6 cellular contexts compared by ENCODE assay signal in genomic region chr1:45523516-45523915, GRCh38. TPM values are rescaled to one million over a fixed set of nuclear protein-coding genes. Genes with fewer than 3 reads are reported as not detected.
DNase-seq lines count a peak whose midpoint lies in the region; ATAC-seq, FAIRE-seq and TF ChIP-seq lines count a peak whose summit lies in the region.
"Not testable (repeated sequence)": the region's sequence is repeated elsewhere in the genome, so short reads cannot be mapped to it uniquely, and the experiment has no call there.

No MANE protein-coding gene starts in this region.

- H3K4me1 ChIP-seq in PC-3 (ENCODE audit: insufficient read depth, low read length), result peaks cover 44% of the 10 kb centered on the region
- H3K4me1 ChIP-seq in GM12878 (ENCODE audit: control insufficient read depth, insufficient read depth, low read length); mesendoderm (ENCODE audit: control insufficient read depth, low read depth, low read length): not testable (repeated sequence)

- DNase-seq in GM12891 (ENCODE audit: insufficient read length, low spot score); PC-3; activated T-cell treated with anti-CD3 and anti-CD28 coated beads, Interleukin-2, amount 50 U/mL, for 4 hours; GM12878 (ENCODE audit: low read depth, low spot score); mesendoderm; stimulated activated naive CD8-positive, alpha-beta T cell treated with anti-CD3 and anti-CD28 coated beads, Interleukin-15, Interleukin-2, amounts not matched to agents 100 U/mL and 50 U/mL, for 24 hours: not testable (repeated sequence)

- not testable (repeated sequence) for H3K9me3 ChIP-seq in PC-3 (ENCODE audit: low read length); GM12878 (replicated peaks; ENCODE audit: control insufficient read depth, insufficient read depth, low read length)

- BruUV-seq in PC-3 (replicated peaks; lab: Mats Ljungman, UMichigan); GM12878 (replicated peaks; lab: Mats Ljungman, UMichigan): not testable (repeated sequence)

- not testable (repeated sequence) for TF ChIP-seq POLR2A in GM12891 (IDR thresholded peaks at IDR 0.05; ENCODE audit: low read depth, low read length); GM12878 (IDR thresholded peaks at IDR 0.05; ENCODE audit: low read depth, low read length)

- H2BK5ac ChIP-seq in mesendoderm (ENCODE audit: low read length), result not testable (repeated sequence)

- peak overlapping the region; percentile 50 for H2BK120ac ChIP-seq in mesendoderm (ENCODE audit: low read depth, low read length)

- not testable (repeated sequence) for H3K9me2 ChIP-seq in PC-3 (replicated peaks; ENCODE audit: low read length)

- H3K79me1 ChIP-seq in mesendoderm (ENCODE audit: low read length), result not testable (repeated sequence)

- H3K27me3 ChIP-seq in PC-3 (ENCODE audit: low read length); GM12878 (replicated peaks in 1 of 2; ENCODE audit: control insufficient read depth in 2 of 2, insufficient read depth in 2 of 2, low read length in 1 of 2); mesendoderm (ENCODE audit: insufficient read depth, low read length, poor library complexity): not testable (repeated sequence)

- H3K36me3 Mint-ChIP-seq in activated T-cell treated with anti-CD3 and anti-CD28 coated beads, Interleukin-2, amount 50 U/mL, for 4 hours (ENCODE audit: insufficient read depth), result not testable (repeated sequence)

- RAD21 ChIA-PET in GM12878 (lab: Charles Lee; ENCODE audit: unreplicated experiment), result interaction anchor here (0.9 kb wide), 1 partner anchor 22 kb away, joined by 3 read pairs; no protein-coding TSS in a partner anchor

- POLR2A ChIA-PET in PC-3 (lab: Charles Lee; ENCODE audit: unreplicated experiment) (interaction anchor here (0.6 kb wide), 1 partner anchor 570 kb away, joined by 3 read pairs; no protein-coding TSS in a partner anchor), GM12878 (lab: Charles Lee) (interaction anchor here (0.6 to 9.5 kb wide), 6 partner anchors 11 to 802 kb away, joined by 3 to 118 read pairs (median 4); partner anchors contain the start of gene AKR1A1)

- not testable (repeated sequence) for H2AK5ac ChIP-seq in mesendoderm (ENCODE audit: low read length)

- peak overlapping the region; percentile 93 for H3K4me2 ChIP-seq in PC-3 (ENCODE audit: low read length)
- not testable (repeated sequence) for H3K4me2 ChIP-seq in GM12878 (ENCODE audit: control insufficient read depth, insufficient read depth); mesendoderm (ENCODE audit: low read length)

- H3K4me1 Mint-ChIP-seq in activated T-cell treated with anti-CD3 and anti-CD28 coated beads, Interleukin-2, amount 50 U/mL, for 4 hours (ENCODE audit: low read depth), result peaks cover 35% of the 10 kb centered on the region

- H2AFZ ChIP-seq in PC-3 (ENCODE audit: low read length) (peak overlapping the region; percentile 70; the same call in 1 of the 2 replicates), GM12878 (ENCODE audit: control insufficient read depth, low read depth, low read length) (0 out of 2 replicates have a peak overlapping the region, but pooled peaks have one; percentile 4)

- not testable (repeated sequence) for ATAC-seq in PC-3, GM12878
- peak; percentile 1 to 8 for ATAC-seq in activated T-cell treated with anti-CD3 and anti-CD28 coated beads, Interleukin-2, amount 50 U/mL, for 4 hours
- peak; percentile 55 for ATAC-seq in stimulated activated naive CD8-positive, alpha-beta T cell treated with anti-CD3 and anti-CD28 coated beads, Interleukin-15, Interleukin-2, amounts not matched to agents 100 U/mL and 50 U/mL, for 24 hours

- not testable (repeated sequence) for H3K23ac ChIP-seq in mesendoderm (ENCODE audit: low read length)

- in situ Hi-C loops in GM12878 (cut with MboI), result not testable (repeated sequence)

- H3K9ac ChIP-seq in PC-3 (ENCODE audit: low read length); GM12878 (ENCODE audit: control insufficient read depth, insufficient read depth, low read length); mesendoderm (ENCODE audit: low read length): not testable (repeated sequence)

- 50% methylated on average over 2 of the region's 2 CpGs for WGBS in GM12878 (ENCODE audit: insufficient coverage, insufficient replicate concordance, low lambda C conversion rate, missing lambda C conversion rate)
- 100% methylated on average over 1 of the region's 2 CpGs for WGBS in mesendoderm (ENCODE audit: extremely low coverage, insufficient coverage, low lambda C conversion rate)

- H3K18ac ChIP-seq in mesendoderm (ENCODE audit: low read length), result not testable (repeated sequence)

- TF ChIP-seq CTCF in PC-3 (conservative IDR thresholded peaks at IDR 0.05; ENCODE audit: low read depth, low read length); GM12878 (IDR thresholded peaks at IDR 0.05 in 2 of 3, conservative IDR thresholded peaks at IDR 0.05 in 1 of 3; ENCODE audit: control insufficient read depth in 2 of 3, extremely low read depth in 1 of 3, insufficient read depth in 1 of 3, low read depth in 3 of 3, low read length in 3 of 3): not testable (repeated sequence)

- intact Hi-C loops in PC-3 (cut with micrococcal nuclease), result not testable (repeated sequence)
- intact Hi-C loops in GM12878 (cut with micrococcal nuclease; ENCODE audit: unreplicated experiment), result loop anchor here (2.0 kb wide), 1 partner anchor 21 kb away; no protein-coding TSS in a partner anchor

- H2BK15ac ChIP-seq in mesendoderm (replicated peaks; ENCODE audit: low read depth), result not testable (repeated sequence)

- not testable (repeated sequence) for H3K27me3 Mint-ChIP-seq in activated T-cell treated with anti-CD3 and anti-CD28 coated beads, Interleukin-2, amount 50 U/mL, for 4 hours (ENCODE audit: low read depth)

- peak overlapping the region; percentile 98 for H3K27ac ChIP-seq in PC-3 (ENCODE audit: low read length)
- H3K27ac ChIP-seq in GM12878 (ENCODE audit: control insufficient read depth, insufficient read depth); mesendoderm (ENCODE audit: low read depth, low read length): not testable (repeated sequence)

- CTCF ChIA-PET in PC-3 (lab: Charles Lee), result not testable (repeated sequence)
- CTCF ChIA-PET in GM12878 (lab: Yijun Ruan, JAX), result interaction anchor here (1.2 to 3.5 kb wide), 4 partner anchors 11 to 40 kb away, joined by 3 to 17 read pairs (median 10); no protein-coding TSS in a partner anchor

- H3K4me3 ChIP-seq in PC-3 (ENCODE audit: low read length); GM12878; mesendoderm (ENCODE audit: low read length): not testable (repeated sequence)

- H3F3A ChIP-seq in PC-3 (ENCODE audit: low read length, unreplicated experiment), result not testable (repeated sequence)

- H3K4me3 Mint-ChIP-seq in activated T-cell treated with anti-CD3 and anti-CD28 coated beads, Interleukin-2, amount 50 U/mL, for 4 hours, result not testable (repeated sequence)

- SMC1A ChIA-PET in GM12878 (lab: Charles Lee; ENCODE audit: uncharacterized antibody, unreplicated experiment), result interaction anchor here (1.4 to 3.3 kb wide), 4 partner anchors 11 to 46 kb away, joined by 4 to 18 read pairs (median 14); partner anchors contain the start of gene AKR1A1

- not testable (repeated sequence) for H3K9me3 Mint-ChIP-seq in activated T-cell treated with anti-CD3 and anti-CD28 coated beads, Interleukin-2, amount 50 U/mL, for 4 hours

- H3K4ac ChIP-seq in mesendoderm (ENCODE audit: low read depth, low read length), result not testable (repeated sequence)

- not testable (repeated sequence) for TF ChIP-seq RAD21 in GM12878 (IDR thresholded peaks at IDR 0.05; ENCODE audit: insufficient read depth, low read depth, low read length)

- H4K8ac ChIP-seq in mesendoderm (ENCODE audit: low read depth, low read length), result not testable (repeated sequence)

- peaks cover 28% of the 10 kb centered on the region for H4K20me1 ChIP-seq in PC-3 (ENCODE audit: low read length)
- not testable (repeated sequence) for H4K20me1 ChIP-seq in GM12878 (ENCODE audit: control insufficient read depth, insufficient read depth)

- H3K79me2 ChIP-seq in PC-3 (ENCODE audit: low read length) (peaks cover 36% of the 10 kb centered on the region), GM12878 (ENCODE audit: control insufficient read depth, insufficient read depth, low read length) (peaks cover 32% of the 10 kb centered on the region), mesendoderm (ENCODE audit: control insufficient read depth, insufficient read depth, low read length) (peaks cover 31% of the 10 kb centered on the region)

- TF ChIP-seq EP300 in GM12878 (IDR thresholded peaks at IDR 0.05; ENCODE audit: borderline replicate concordance in 1 of 2, control insufficient read depth in 1 of 2, low read depth in 2 of 2, low read length in 2 of 2), result not testable (repeated sequence)

- H3K36me3 ChIP-seq in PC-3 (ENCODE audit: low read depth, low read length); GM12878 (ENCODE audit: control insufficient read depth in 2 of 2, insufficient read depth in 2 of 2, low read length in 1 of 2); mesendoderm (ENCODE audit: control insufficient read depth, insufficient read depth, low read length): not testable (repeated sequence)

- FAIRE-seq in GM12891 (lab: Jason Lieb, UNC) (peak; percentile 84), GM12878 (lab: Jason Lieb, UNC) (peak; percentile 76)

- not testable (repeated sequence) for H4K5ac ChIP-seq in mesendoderm (ENCODE audit: low read length)

- H3K56ac ChIP-seq in mesendoderm (ENCODE audit: low read length), result not testable (repeated sequence)

RNA-seq across cellular contexts. Expression of gene PRDX1, which starts 1.8 kb away (rescaled TPM):
- 679 TPM for polyA plus RNA-seq in GM12891 (2012; ENCODE audit: low read depth, missing spikeins)
- total RNA-seq in PC-3 (2014; rRNA removed) (749 and 967 TPM in 2 replicates), GM12878 (2014; rRNA removed) (822 and 988 TPM in 2 replicates), GM12878 (2014; rRNA removed; fragmentation: Illumina TruSeq; extraction: Trizol) (779 and 790 TPM in 2 replicates), GM12878 (2021) (630 and 659 TPM in 2 replicates)
- 100 to 1,000 TPM; 820 to 951 (median 896) TPM for total RNA-seq in activated T-cell treated with anti-CD3 and anti-CD28 coated beads, Interleukin-2, amount 50 U/mL, for 4 hours
- 28.3 and 29.3 TPM in 2 replicates for total RNA-seq in GM12878 (2013; cell fraction: nucleolus; rRNA removed)
- 509 TPM for polyA plus RNA-seq in GM12878 (2011; ENCODE audit: low read depth)
- polyA plus RNA-seq in GM12878 (2011; rRNA removed) (784 and 883 TPM in 2 replicates), GM12878 (2014; fragmentation: Illumina TruSeq; extraction: Trizol) (752 and 883 TPM in 2 replicates), GM12878 (2014; fragmentation: Nextera tagmentation; extraction: Ambion mirVana) (1,000 to 10,000 TPM; 1,264 to 1,775 TPM), GM12878 (2014; rRNA removed) (763 and 801 TPM in 2 replicates), GM12878 (2016; fragmentation: Nextera tagmentation; extraction: Ambion mirVana) (1,000 to 10,000 TPM; 1,223 to 1,315 TPM)
- polyA plus RNA-seq in GM12878 (2011; cell fraction: cytosol; rRNA removed), result 460 and 514 TPM in 2 replicates
- 254 and 281 TPM in 2 replicates for polyA plus RNA-seq in GM12878 (2011; cell fraction: nucleus; rRNA removed)
- 373 and 379 TPM in 2 replicates for polyA plus RNA-seq in GM12878 (2012)
- polyA minus RNA-seq in GM12878 (2011; rRNA and poly(A)+ RNA removed), result 315 and 352 TPM in 2 replicates
- 102 and 104 TPM in 2 replicates for polyA minus RNA-seq in GM12878 (2011; cell fraction: cytosol; rRNA and poly(A)+ RNA removed)
- polyA minus RNA-seq in GM12878 (2011; cell fraction: nucleus; rRNA and poly(A)+ RNA removed), result 49.7 and 63.3 TPM in 2 replicates
- polyA plus RNA-seq in mesendoderm (2013, experiment 1 of 2), result 1,174 TPM
- 1,171 TPM for polyA plus RNA-seq in mesendoderm (2013, experiment 2 of 2)

RNA-seq across cellular contexts. Expression of gene MMACHC, which starts 23.4 kb away (rescaled TPM):
- 4.4 TPM for polyA plus RNA-seq in GM12891 (2012; ENCODE audit: low read depth, missing spikeins)
- 6.6 and 9.2 TPM in 2 replicates for total RNA-seq in PC-3 (2014; rRNA removed)
- total RNA-seq in activated T-cell treated with anti-CD3 and anti-CD28 coated beads, Interleukin-2, amount 50 U/mL, for 4 hours, result 10 to 100 TPM in 1 of 3 donors, 1 to 10 TPM in 2; 6.7 to 10.6 (median 9.7) TPM
- 5.3 and 6.3 TPM in 2 replicates for total RNA-seq in GM12878 (2013; cell fraction: nucleolus; rRNA removed)
- 10.8 and 13.6 TPM in 2 replicates for total RNA-seq in GM12878 (2014; rRNA removed)
- total RNA-seq in GM12878 (2014; rRNA removed; fragmentation: Illumina TruSeq; extraction: Trizol), result 7.3 and 7.6 TPM in 2 replicates
- total RNA-seq in GM12878 (2021), result 14.2 and 14.8 TPM in 2 replicates
- polyA plus RNA-seq in GM12878 (2011; ENCODE audit: low read depth), result 1.5 TPM
- polyA plus RNA-seq in GM12878 (2011; rRNA removed), result 5.6 and 6.8 TPM in 2 replicates
- 10.3 and 10.8 TPM in 2 replicates for polyA plus RNA-seq in GM12878 (2011; cell fraction: cytosol; rRNA removed)
- polyA plus RNA-seq in GM12878 (2011; cell fraction: nucleus; rRNA removed), result 5.8 and 6.5 TPM in 2 replicates
- polyA plus RNA-seq in GM12878 (2012), result 5.1 and 5.9 TPM in 2 replicates
- polyA plus RNA-seq in GM12878 (2014; fragmentation: Illumina TruSeq; extraction: Trizol), result 8.1 and 11.7 TPM in 2 replicates
- 1 to 10 TPM; 4.6 to 5.7 TPM for polyA plus RNA-seq in GM12878 (2014; fragmentation: Nextera tagmentation; extraction: Ambion mirVana)
- 9.4 and 9.8 TPM in 2 replicates for polyA plus RNA-seq in GM12878 (2014; rRNA removed)
- polyA plus RNA-seq in GM12878 (2016; fragmentation: Nextera tagmentation; extraction: Ambion mirVana), result 10 to 100 TPM in 1 of 2 experiments, 1 to 10 TPM in 1; 10.0 to 12.3 TPM
- polyA minus RNA-seq in GM12878 (2011; rRNA and poly(A)+ RNA removed), result 12.1 and 19.3 TPM in 2 replicates
- 4.7 and 5.9 TPM in 2 replicates for polyA minus RNA-seq in GM12878 (2011; cell fraction: cytosol; rRNA and poly(A)+ RNA removed)
- polyA minus RNA-seq in GM12878 (2011; cell fraction: nucleus; rRNA and poly(A)+ RNA removed), result 3.0 and 5.8 TPM in 2 replicates
- 10.7 TPM for polyA plus RNA-seq in mesendoderm (2013, experiment 1 of 2)
- 11.6 TPM for polyA plus RNA-seq in mesendoderm (2013, experiment 2 of 2)

RNA-seq across cellular contexts. Expression of gene CCDC163, which starts 23.6 kb away (rescaled TPM):
- 1.2 TPM for polyA plus RNA-seq in GM12891 (2012; ENCODE audit: low read depth, missing spikeins)
- total RNA-seq in PC-3 (2014; rRNA removed) (3.9 and 5.7 TPM in 2 replicates), GM12878 (2014; rRNA removed) (2.3 and 3.2 TPM in 2 replicates), GM12878 (2014; rRNA removed; fragmentation: Illumina TruSeq; extraction: Trizol) (2.0 and 2.1 TPM in 2 replicates), GM12878 (2021) (2.4 and 2.9 TPM in 2 replicates)
- total RNA-seq in activated T-cell treated with anti-CD3 and anti-CD28 coated beads, Interleukin-2, amount 50 U/mL, for 4 hours, result 1 to 10 TPM; 1.3 to 1.9 (median 1.7) TPM
- 2.0 and 2.6 TPM in 2 replicates for total RNA-seq in GM12878 (2013; cell fraction: nucleolus; rRNA removed)
- 2.5 TPM for polyA plus RNA-seq in GM12878 (2011; ENCODE audit: low read depth)
- polyA plus RNA-seq in GM12878 (2011; rRNA removed) (2.6 and 3.2 TPM in 2 replicates), GM12878 (2014; fragmentation: Illumina TruSeq; extraction: Trizol) (2.7 and 3.0 TPM in 2 replicates), GM12878 (2014; fragmentation: Nextera tagmentation; extraction: Ambion mirVana) (1 to 10 TPM; 1.4 to 2.3 TPM), GM12878 (2014; rRNA removed) (3.6 and 5.3 TPM in 2 replicates), GM12878 (2016; fragmentation: Nextera tagmentation; extraction: Ambion mirVana) (1 to 10 TPM; 2.3 to 4.0 TPM)
- polyA plus RNA-seq in GM12878 (2011; cell fraction: cytosol; rRNA removed), result 5.2 and 6.2 TPM in 2 replicates
- polyA plus RNA-seq in GM12878 (2011; cell fraction: nucleus; rRNA removed), result 3.1 and 4.0 TPM in 2 replicates
- polyA plus RNA-seq in GM12878 (2012), result 3.4 and 4.8 TPM in 2 replicates
- polyA minus RNA-seq in GM12878 (2011; rRNA and poly(A)+ RNA removed), result 3.3 and 3.9 TPM in 2 replicates
- 0.94 and 3.0 TPM in 2 replicates for polyA minus RNA-seq in GM12878 (2011; cell fraction: cytosol; rRNA and poly(A)+ RNA removed)
- 3.5 and 3.9 TPM in 2 replicates for polyA minus RNA-seq in GM12878 (2011; cell fraction: nucleus; rRNA and poly(A)+ RNA removed)
- polyA plus RNA-seq in mesendoderm (2013, experiment 1 of 2), result 1.6 TPM
- 1.8 TPM for polyA plus RNA-seq in mesendoderm (2013, experiment 2 of 2)

RNA-seq across cellular contexts. Expression of gene AKR1A1, which starts 27.1 kb away (rescaled TPM):
- polyA plus RNA-seq in GM12891 (2012; ENCODE audit: low read depth, missing spikeins), result 305 TPM
- total RNA-seq in PC-3 (2014; rRNA removed), result 86.1 and 94.9 TPM in 2 replicates
- total RNA-seq in activated T-cell treated with anti-CD3 and anti-CD28 coated beads, Interleukin-2, amount 50 U/mL, for 4 hours, result 100 to 1,000 TPM; 231 to 243 (median 243) TPM
- 82.3 and 85.2 TPM in 2 replicates for total RNA-seq in GM12878 (2013; cell fraction: nucleolus; rRNA removed)
- 208 and 209 TPM in 2 replicates for total RNA-seq in GM12878 (2014; rRNA removed)
- 187 and 189 TPM in 2 replicates for total RNA-seq in GM12878 (2014; rRNA removed; fragmentation: Illumina TruSeq; extraction: Trizol)
- total RNA-seq in GM12878 (2021), result 259 and 260 TPM in 2 replicates
- polyA plus RNA-seq in GM12878 (2011; ENCODE audit: low read depth), result 223 TPM
- 243 and 335 TPM in 2 replicates for polyA plus RNA-seq in GM12878 (2011; rRNA removed)
- 422 and 450 TPM in 2 replicates for polyA plus RNA-seq in GM12878 (2011; cell fraction: cytosol; rRNA removed)
- polyA plus RNA-seq in GM12878 (2011; cell fraction: nucleus; rRNA removed), result 238 and 249 TPM in 2 replicates
- polyA plus RNA-seq in GM12878 (2012), result 188 and 204 TPM in 2 replicates
- polyA plus RNA-seq in GM12878 (2014; fragmentation: Illumina TruSeq; extraction: Trizol), result 182 and 222 TPM in 2 replicates
- polyA plus RNA-seq in GM12878 (2014; fragmentation: Nextera tagmentation; extraction: Ambion mirVana), result 100 to 1,000 TPM; 199 to 200 TPM
- 253 and 265 TPM in 2 replicates for polyA plus RNA-seq in GM12878 (2014; rRNA removed)
- polyA plus RNA-seq in GM12878 (2016; fragmentation: Nextera tagmentation; extraction: Ambion mirVana), result 100 to 1,000 TPM; 309 to 334 TPM
- 265 and 347 TPM in 2 replicates for polyA minus RNA-seq in GM12878 (2011; rRNA and poly(A)+ RNA removed)
- polyA minus RNA-seq in GM12878 (2011; cell fraction: cytosol; rRNA and poly(A)+ RNA removed), result 80.9 and 94.5 TPM in 2 replicates
- 56.6 and 85.1 TPM in 2 replicates for polyA minus RNA-seq in GM12878 (2011; cell fraction: nucleus; rRNA and poly(A)+ RNA removed)
- 169 TPM for polyA plus RNA-seq in mesendoderm (2013, experiment 1 of 2)
- polyA plus RNA-seq in mesendoderm (2013, experiment 2 of 2), result 177 TPM

RNA-seq across cellular contexts. Expression of gene TESK2, which starts 32.6 kb away (rescaled TPM):
- polyA plus RNA-seq in GM12891 (2012; ENCODE audit: low read depth, missing spikeins), result 7.6 TPM
- total RNA-seq in PC-3 (2014; rRNA removed) (6.0 and 6.5 TPM in 2 replicates), GM12878 (2014; rRNA removed) (5.7 and 6.8 TPM in 2 replicates), GM12878 (2014; rRNA removed; fragmentation: Illumina TruSeq; extraction: Trizol) (4.4 and 4.7 TPM in 2 replicates), GM12878 (2021) (6.2 and 7.1 TPM in 2 replicates)
- 1 to 10 TPM; 2.0 to 2.5 (median 2.3) TPM for total RNA-seq in activated T-cell treated with anti-CD3 and anti-CD28 coated beads, Interleukin-2, amount 50 U/mL, for 4 hours
- 16.5 and 21.3 TPM in 2 replicates for total RNA-seq in GM12878 (2013; cell fraction: nucleolus; rRNA removed)
- 7.6 TPM for polyA plus RNA-seq in GM12878 (2011; ENCODE audit: low read depth)
- polyA plus RNA-seq in GM12878 (2011; rRNA removed) (8.3 and 10.0 TPM in 2 replicates), GM12878 (2014; fragmentation: Illumina TruSeq; extraction: Trizol) (6.7 and 7.5 TPM in 2 replicates), GM12878 (2014; fragmentation: Nextera tagmentation; extraction: Ambion mirVana) (1 to 10 TPM; 2.2 to 2.5 TPM), GM12878 (2014; rRNA removed) (5.9 and 7.1 TPM in 2 replicates), GM12878 (2016; fragmentation: Nextera tagmentation; extraction: Ambion mirVana) (1 to 10 TPM; 3.6 to 3.9 TPM)
- 7.9 and 9.5 TPM in 2 replicates for polyA plus RNA-seq in GM12878 (2011; cell fraction: cytosol; rRNA removed)
- polyA plus RNA-seq in GM12878 (2011; cell fraction: nucleus; rRNA removed), result 10.4 and 12.5 TPM in 2 replicates
- polyA plus RNA-seq in GM12878 (2012), result 7.3 and 10.3 TPM in 2 replicates
- 6.1 and 11.0 TPM in 2 replicates for polyA minus RNA-seq in GM12878 (2011; rRNA and poly(A)+ RNA removed)
- polyA minus RNA-seq in GM12878 (2011; cell fraction: cytosol; rRNA and poly(A)+ RNA removed), result 1.4 and 3.2 TPM in 2 replicates
- 3.3 and 3.5 TPM in 2 replicates for polyA minus RNA-seq in GM12878 (2011; cell fraction: nucleus; rRNA and poly(A)+ RNA removed)
- polyA plus RNA-seq in mesendoderm (2013, experiment 1 of 2), result 3.1 TPM
- polyA plus RNA-seq in mesendoderm (2013, experiment 2 of 2), result 3.3 TPM
